1 cellular context compared by ENCODE assay signal in the genomic region with DNA sequence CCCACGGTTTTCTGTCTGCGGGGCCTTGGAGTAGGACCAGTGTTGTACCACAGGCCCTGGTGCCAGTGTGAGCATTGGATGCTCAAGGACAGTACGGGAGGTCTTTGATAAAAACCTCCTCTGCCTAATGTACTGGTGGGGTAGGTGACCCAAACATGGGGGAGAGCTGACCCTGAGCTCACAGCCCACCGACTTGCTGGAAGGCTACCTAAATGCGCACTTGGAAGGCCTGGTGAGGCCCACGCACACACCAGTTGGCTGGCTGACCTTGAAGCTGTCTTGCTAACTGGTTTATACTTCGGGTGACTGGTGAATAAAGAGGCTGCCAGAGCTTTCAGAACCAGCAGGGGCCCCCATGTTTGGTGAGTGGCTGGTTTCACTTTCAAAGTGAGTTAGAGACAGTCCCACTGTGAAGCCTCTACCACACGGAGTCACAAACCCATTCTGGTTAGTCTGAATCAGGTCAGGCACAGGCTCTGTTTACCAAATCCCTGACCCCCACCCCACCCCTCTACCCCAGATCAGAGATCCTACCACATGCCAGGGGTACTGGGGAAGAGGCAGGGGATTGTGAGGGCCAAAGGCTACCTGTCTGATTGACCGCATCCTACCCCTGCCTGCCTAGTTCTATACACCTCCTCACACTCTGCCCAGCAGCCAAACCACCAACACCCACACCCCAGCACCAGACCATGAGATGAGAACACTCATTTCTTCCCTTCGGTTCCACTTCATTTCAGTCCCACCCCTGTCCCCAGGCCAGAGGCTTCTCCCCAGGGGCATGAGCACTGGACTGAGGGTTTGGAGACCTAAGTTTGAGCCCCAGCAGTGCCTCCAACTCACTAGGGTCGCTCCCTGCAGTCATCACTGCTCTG.
TF ChIP-seq lines count a peak whose summit lies in the region.

No MANE protein-coding gene starts in this region.

TF ChIP-seq in H1, 55 proteins besides CTCF, POLR2A, EP300 and RAD21:
- no peak for TF ChIP-seq KDM1A (IDR thresholded peaks at IDR 0.05; ENCODE audit: borderline replicate concordance, low read length)
- TF ChIP-seq MAFK (IDR thresholded peaks at IDR 0.05; ENCODE audit: low read depth, low read length): no peak
- no peak for TF ChIP-seq HDAC2 (IDR thresholded peaks at IDR 0.05; ENCODE audit: borderline replicate concordance in 1 of 2, low read depth in 2 of 2, low read length in 2 of 2)
- TF ChIP-seq POLR2AphosphoS5 (IDR thresholded peaks at IDR 0.05; ENCODE audit: low read depth, low read length): no peak
- no peak for TF ChIP-seq SIRT6 (IDR thresholded peaks at IDR 0.05; ENCODE audit: low read length)
